2 cellular contexts compared by ENCODE assay signal in the genomic region with DNA sequence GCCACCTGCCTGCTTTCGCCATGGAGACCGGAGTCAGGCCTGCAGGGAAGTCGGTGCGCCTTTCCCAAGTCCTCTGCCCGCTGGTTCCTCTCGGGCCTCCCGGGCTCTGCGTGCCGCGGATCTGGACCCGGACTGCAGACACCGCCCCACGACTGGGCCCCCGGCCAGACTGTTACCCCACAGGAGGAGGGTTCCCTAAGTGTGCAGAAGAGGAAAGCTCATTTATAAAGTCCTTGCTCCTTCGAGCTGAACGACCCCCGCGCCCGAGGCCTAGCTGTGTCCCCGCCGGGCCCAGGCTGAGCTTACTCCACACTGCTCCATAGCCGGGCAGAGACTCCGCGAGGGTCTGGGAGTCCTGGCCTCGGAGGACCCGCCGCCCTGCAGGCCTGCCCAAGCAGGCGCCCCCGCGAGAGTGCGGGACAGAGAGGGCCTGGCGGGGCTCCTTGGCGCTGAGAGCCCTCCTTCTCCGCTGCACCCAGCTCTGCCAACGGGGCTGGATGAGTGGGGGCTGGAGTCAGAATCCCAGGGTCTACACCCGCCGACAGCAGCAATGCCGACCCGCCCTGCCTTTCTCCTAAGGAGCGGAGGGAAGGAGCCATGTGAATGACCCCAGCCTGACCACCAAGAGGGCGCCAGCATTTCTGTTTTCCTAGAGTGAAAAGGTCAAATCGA.
TF ChIP-seq lines count a peak whose summit lies in the region.

No MANE protein-coding gene starts in this region.

TF ChIP-seq in SK-N-SH, 30 proteins besides CTCF, POLR2A, EP300 and RAD21:
- TF ChIP-seq, protein P1, sequence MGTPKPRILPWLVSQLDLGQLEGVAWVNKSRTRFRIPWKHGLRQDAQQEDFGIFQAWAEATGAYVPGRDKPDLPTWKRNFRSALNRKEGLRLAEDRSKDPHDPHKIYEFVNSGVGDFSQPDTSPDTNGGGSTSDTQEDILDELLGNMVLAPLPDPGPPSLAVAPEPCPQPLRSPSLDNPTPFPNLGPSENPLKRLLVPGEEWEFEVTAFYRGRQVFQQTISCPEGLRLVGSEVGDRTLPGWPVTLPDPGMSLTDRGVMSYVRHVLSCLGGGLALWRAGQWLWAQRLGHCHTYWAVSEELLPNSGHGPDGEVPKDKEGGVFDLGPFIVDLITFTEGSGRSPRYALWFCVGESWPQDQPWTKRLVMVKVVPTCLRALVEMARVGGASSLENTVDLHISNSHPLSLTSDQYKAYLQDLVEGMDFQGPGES (IDR thresholded peaks at IDR 0.05; ENCODE audit: low read depth, low read length): no peak
- TF ChIP-seq FOSL2 (IDR thresholded peaks at IDR 0.05; ENCODE audit: borderline replicate concordance, low read depth): no peak
- no peak for TF ChIP-seq SIN3A (IDR thresholded peaks at IDR 0.05; ENCODE audit: borderline replicate concordance, low read depth, low read length)
- TF ChIP-seq MXI1 (IDR thresholded peaks at IDR 0.05; ENCODE audit: low read depth, low read length): no peak
- TF ChIP-seq, protein P2, sequence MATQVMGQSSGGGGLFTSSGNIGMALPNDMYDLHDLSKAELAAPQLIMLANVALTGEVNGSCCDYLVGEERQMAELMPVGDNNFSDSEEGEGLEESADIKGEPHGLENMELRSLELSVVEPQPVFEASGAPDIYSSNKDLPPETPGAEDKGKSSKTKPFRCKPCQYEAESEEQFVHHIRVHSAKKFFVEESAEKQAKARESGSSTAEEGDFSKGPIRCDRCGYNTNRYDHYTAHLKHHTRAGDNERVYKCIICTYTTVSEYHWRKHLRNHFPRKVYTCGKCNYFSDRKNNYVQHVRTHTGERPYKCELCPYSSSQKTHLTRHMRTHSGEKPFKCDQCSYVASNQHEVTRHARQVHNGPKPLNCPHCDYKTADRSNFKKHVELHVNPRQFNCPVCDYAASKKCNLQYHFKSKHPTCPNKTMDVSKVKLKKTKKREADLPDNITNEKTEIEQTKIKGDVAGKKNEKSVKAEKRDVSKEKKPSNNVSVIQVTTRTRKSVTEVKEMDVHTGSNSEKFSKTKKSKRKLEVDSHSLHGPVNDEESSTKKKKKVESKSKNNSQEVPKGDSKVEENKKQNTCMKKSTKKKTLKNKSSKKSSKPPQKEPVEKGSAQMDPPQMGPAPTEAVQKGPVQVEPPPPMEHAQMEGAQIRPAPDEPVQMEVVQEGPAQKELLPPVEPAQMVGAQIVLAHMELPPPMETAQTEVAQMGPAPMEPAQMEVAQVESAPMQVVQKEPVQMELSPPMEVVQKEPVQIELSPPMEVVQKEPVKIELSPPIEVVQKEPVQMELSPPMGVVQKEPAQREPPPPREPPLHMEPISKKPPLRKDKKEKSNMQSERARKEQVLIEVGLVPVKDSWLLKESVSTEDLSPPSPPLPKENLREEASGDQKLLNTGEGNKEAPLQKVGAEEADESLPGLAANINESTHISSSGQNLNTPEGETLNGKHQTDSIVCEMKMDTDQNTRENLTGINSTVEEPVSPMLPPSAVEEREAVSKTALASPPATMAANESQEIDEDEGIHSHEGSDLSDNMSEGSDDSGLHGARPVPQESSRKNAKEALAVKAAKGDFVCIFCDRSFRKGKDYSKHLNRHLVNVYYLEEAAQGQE (IDR thresholded peaks at IDR 0.05; ENCODE audit: low read depth, low read length): no peak

TF ChIP-seq in HepG2, 621 proteins besides CTCF, POLR2A, EP300 and RAD21:
- TF ChIP-seq ZNF207 (IDR thresholded peaks at IDR 0.05; ENCODE audit: borderline replicate concordance) (no peak), NFE2 (CRISPR knock-in tag; IDR thresholded peaks at IDR 0.05) (no peak), ZNF296 (CRISPR knock-in tag; conservative IDR thresholded peaks at IDR 0.05) (no peak), HNRNPK (IDR thresholded peaks at IDR 0.05; ENCODE audit: low read depth, low read length, poor library complexity, severe bottlenecking) (no peak), ZNF577 (CRISPR knock-in tag; IDR thresholded peaks at IDR 0.05; ENCODE audit: borderline replicate concordance, low read depth) (no peak), THAP11 (CRISPR knock-in tag; IDR thresholded peaks at IDR 0.05) (no peak), ZNF605 (CRISPR knock-in tag; IDR thresholded peaks at IDR 0.05) (no peak), HHEX (CRISPR knock-in tag; IDR thresholded peaks at IDR 0.05) (no peak), ZNF850 (CRISPR knock-in tag; conservative IDR thresholded peaks at IDR 0.05) (no peak), GABPB1 (CRISPR knock-in tag; IDR thresholded peaks at IDR 0.05) (no peak), PRMT3 (CRISPR knock-in tag; IDR thresholded peaks at IDR 0.05; ENCODE audit: borderline replicate concordance, low read depth) (no peak), SP140L (CRISPR knock-in tag; IDR thresholded peaks at IDR 0.05; ENCODE audit: borderline replicate concordance) (no peak), ZNF350 (CRISPR knock-in tag; IDR thresholded peaks at IDR 0.05; ENCODE audit: borderline replicate concordance, low read depth) (no peak), MTA1 (CRISPR knock-in tag; IDR thresholded peaks at IDR 0.05; ENCODE audit: borderline replicate concordance) (no peak), ARNTL (CRISPR knock-in tag; IDR thresholded peaks at IDR 0.05) (no peak), NAIF1 (CRISPR knock-in tag; IDR thresholded peaks at IDR 0.05; ENCODE audit: borderline replicate concordance) (no peak)
- TF ChIP-seq, protein P3, sequence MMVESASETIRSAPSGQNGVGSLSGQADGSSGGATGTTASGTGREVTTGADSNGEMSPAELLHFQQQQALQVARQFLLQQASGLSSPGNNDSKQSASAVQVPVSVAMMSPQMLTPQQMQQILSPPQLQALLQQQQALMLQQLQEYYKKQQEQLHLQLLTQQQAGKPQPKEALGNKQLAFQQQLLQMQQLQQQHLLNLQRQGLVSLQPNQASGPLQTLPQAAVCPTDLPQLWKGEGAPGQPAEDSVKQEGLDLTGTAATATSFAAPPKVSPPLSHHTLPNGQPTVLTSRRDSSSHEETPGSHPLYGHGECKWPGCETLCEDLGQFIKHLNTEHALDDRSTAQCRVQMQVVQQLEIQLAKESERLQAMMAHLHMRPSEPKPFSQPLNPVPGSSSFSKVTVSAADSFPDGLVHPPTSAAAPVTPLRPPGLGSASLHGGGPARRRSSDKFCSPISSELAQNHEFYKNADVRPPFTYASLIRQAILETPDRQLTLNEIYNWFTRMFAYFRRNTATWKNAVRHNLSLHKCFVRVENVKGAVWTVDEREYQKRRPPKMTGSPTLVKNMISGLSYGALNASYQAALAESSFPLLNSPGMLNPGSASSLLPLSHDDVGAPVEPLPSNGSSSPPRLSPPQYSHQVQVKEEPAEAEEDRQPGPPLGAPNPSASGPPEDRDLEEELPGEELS (CRISPR knock-in tag; IDR thresholded peaks at IDR 0.05): no peak
- TF ChIP-seq, protein P4, sequence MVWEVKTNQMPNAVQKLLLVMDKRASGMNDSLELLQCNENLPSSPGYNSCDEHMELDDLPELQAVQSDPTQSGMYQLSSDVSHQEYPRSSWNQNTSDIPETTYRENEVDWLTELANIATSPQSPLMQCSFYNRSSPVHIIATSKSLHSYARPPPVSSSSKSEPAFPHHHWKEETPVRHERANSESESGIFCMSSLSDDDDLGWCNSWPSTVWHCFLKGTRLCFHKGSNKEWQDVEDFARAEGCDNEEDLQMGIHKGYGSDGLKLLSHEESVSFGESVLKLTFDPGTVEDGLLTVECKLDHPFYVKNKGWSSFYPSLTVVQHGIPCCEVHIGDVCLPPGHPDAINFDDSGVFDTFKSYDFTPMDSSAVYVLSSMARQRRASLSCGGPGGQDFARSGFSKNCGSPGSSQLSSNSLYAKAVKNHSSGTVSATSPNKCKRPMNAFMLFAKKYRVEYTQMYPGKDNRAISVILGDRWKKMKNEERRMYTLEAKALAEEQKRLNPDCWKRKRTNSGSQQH (CRISPR knock-in tag; IDR thresholded peaks at IDR 0.05; ENCODE audit: low read depth): no peak
- TF ChIP-seq, protein P5, sequence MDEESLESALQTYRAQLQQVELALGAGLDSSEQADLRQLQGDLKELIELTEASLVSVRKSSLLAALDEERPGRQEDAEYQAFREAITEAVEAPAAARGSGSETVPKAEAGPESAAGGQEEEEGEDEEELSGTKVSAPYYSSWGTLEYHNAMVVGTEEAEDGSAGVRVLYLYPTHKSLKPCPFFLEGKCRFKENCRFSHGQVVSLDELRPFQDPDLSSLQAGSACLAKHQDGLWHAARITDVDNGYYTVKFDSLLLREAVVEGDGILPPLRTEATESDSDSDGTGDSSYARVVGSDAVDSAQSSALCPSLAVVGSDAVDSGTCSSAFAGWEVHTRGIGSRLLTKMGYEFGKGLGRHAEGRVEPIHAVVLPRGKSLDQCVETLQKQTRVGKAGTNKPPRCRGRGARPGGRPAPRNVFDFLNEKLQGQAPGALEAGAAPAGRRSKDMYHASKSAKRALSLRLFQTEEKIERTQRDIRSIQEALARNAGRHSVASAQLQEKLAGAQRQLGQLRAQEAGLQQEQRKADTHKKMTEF (CRISPR knock-in tag; IDR thresholded peaks at IDR 0.05): no peak
- TF ChIP-seq, protein P6, sequence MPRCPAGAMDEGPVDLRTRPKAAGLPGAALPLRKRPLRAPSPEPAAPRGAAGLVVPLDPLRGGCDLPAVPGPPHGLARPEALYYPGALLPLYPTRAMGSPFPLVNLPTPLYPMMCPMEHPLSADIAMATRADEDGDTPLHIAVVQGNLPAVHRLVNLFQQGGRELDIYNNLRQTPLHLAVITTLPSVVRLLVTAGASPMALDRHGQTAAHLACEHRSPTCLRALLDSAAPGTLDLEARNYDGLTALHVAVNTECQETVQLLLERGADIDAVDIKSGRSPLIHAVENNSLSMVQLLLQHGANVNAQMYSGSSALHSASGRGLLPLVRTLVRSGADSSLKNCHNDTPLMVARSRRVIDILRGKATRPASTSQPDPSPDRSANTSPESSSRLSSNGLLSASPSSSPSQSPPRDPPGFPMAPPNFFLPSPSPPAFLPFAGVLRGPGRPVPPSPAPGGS (CRISPR knock-in tag; IDR thresholded peaks at IDR 0.05): no peak
